Comparison of ENCODE assay signal across 8 cellular contexts in genomic region chr10:68331455-68332258, GRCh38. TPM values are rescaled to one million over a fixed set of nuclear protein-coding genes. Genes with fewer than 3 reads are reported as not detected.
DNase-seq lines count a peak whose midpoint lies in the region; ATAC-seq, FAIRE-seq and TF ChIP-seq lines count a peak whose summit lies in the region.

TSS of gene HNRNPH3 (plus strand) at chr10:68332064. CDS start at chr10:68337222, 5,158 bp downstream.

- no peaks in the 10 kb centered on the region for H3K27me3 ChIP-seq in DOHH2 (ENCODE audit: control insufficient read depth, low read length)
- no peaks in the 10 kb centered on the region for H3K27me3 ChIP-seq in GM23248 (replicated peaks; ENCODE audit: insufficient read depth)
- no peaks in the 10 kb centered on the region for H3K27me3 ChIP-seq in Karpas-422 (ENCODE audit: low read length)
- no peaks in the 10 kb centered on the region for H3K27me3 ChIP-seq in esophagus squamous epithelium

- H4K20me1 ChIP-seq in DOHH2 (ENCODE audit: control insufficient read depth, insufficient read depth, low read depth, low read length), result peaks cover 33% of the 10 kb centered on the region
- peaks cover 35% of the 10 kb centered on the region for H4K20me1 ChIP-seq in GM23248 (ENCODE audit: insufficient read depth)
- peaks cover 43% of the 10 kb centered on the region for H4K20me1 ChIP-seq in Karpas-422 (ENCODE audit: insufficient read depth, low read depth, low read length)

- H2AFZ ChIP-seq in GM23248 (peak within 1 kb of the TSS; percentile 87), Karpas-422 (ENCODE audit: low read length) (peak within 1 kb of the TSS; percentile 74)

- DNase-seq in GM23248, result peak; percentile 100
- DNase-seq in Karpas-422, result peak; percentile 99
- DNase-seq in RCC 7860 (ENCODE audit: low spot score), result peak; percentile 92
- peak; percentile 99 for DNase-seq in activated T-cell treated with anti-CD3 and anti-CD28 coated beads, Interleukin-2, amount 50 U/mL, for 72 hours
- peak; percentile 87 for DNase-seq in esophagus squamous epithelium (lab: John Stamatoyannopoulos, UW)
- DNase-seq in myocyte (ENCODE audit: low read depth), result peak; percentile 98
- DNase-seq in stimulated activated CD8-positive, alpha-beta memory T cell treated with anti-CD3 and anti-CD28 coated beads, Interleukin-7, amount 100 ng/mL, for 4 hours (ENCODE audit: low read depth in 2 of 2), result peak; percentile 97

- peak; percentile 88 for ATAC-seq in activated T-cell treated with anti-CD3 and anti-CD28 coated beads, Interleukin-2, amount 50 U/mL, for 72 hours (replicated peaks in 1 of 2)

- peaks cover 68% of the 10 kb centered on the region for H3K4me1 ChIP-seq in DOHH2 (ENCODE audit: control insufficient read depth, low read length)
- H3K4me1 ChIP-seq in GM23248 (ENCODE audit: insufficient read depth), result peaks cover 42% of the 10 kb centered on the region
- peaks cover 50% of the 10 kb centered on the region for H3K4me1 ChIP-seq in Karpas-422 (ENCODE audit: low read length)
- peaks cover 17 to 68% (median 43%) of the 10 kb centered on the region in 3 donors for H3K4me1 ChIP-seq in esophagus squamous epithelium

- FAIRE-seq in RCC 7860 (lab: Jason Lieb, UNC), result peak; percentile 52

- peak; percentile 55 to 100 (median 97) for TF ChIP-seq POLR2A in esophagus squamous epithelium (IDR thresholded peaks at IDR 0.05)

- H3K9me3 Mint-ChIP-seq in activated T-cell treated with anti-CD3 and anti-CD28 coated beads, Interleukin-2, amount 50 U/mL, for 72 hours, result no peaks in the 10 kb centered on the region

- H3K4me3 Mint-ChIP-seq in activated T-cell treated with anti-CD3 and anti-CD28 coated beads, Interleukin-2, amount 50 U/mL, for 72 hours, result peak within 1 kb of the TSS; percentile 97 to 99

- no peaks in the 10 kb centered on the region for H3K27me3 Mint-ChIP-seq in activated T-cell treated with anti-CD3 and anti-CD28 coated beads, Interleukin-2, amount 50 U/mL, for 72 hours (ENCODE audit: low read depth)

- H3K4me2 ChIP-seq in DOHH2 (ENCODE audit: low read length), result peak within 1 kb of the TSS; percentile 87
- H3K4me2 ChIP-seq in GM23248 (ENCODE audit: unreplicated experiment), result peak within 1 kb of the TSS; percentile 97
- H3K4me2 ChIP-seq in Karpas-422 (ENCODE audit: low read depth, low read length, poor library complexity, severe bottlenecking), result peak within 1 kb of the TSS; percentile 94

- peaks cover 56% of the 10 kb centered on the region for H3K4me1 Mint-ChIP-seq in activated T-cell treated with anti-CD3 and anti-CD28 coated beads, Interleukin-2, amount 50 U/mL, for 72 hours (ENCODE audit: low read depth)

- peaks cover 46% of the 10 kb centered on the region for H3K36me3 ChIP-seq in DOHH2 (ENCODE audit: control insufficient read depth, low read length)
- H3K36me3 ChIP-seq in GM23248 (ENCODE audit: low read depth), result 0 out of 2 replicates have a peak, but pooled peaks cover 8% of the 10 kb centered on the region
- peaks cover 34% of the 10 kb centered on the region; the same call in 1 of the 2 replicates for H3K36me3 ChIP-seq in Karpas-422 (ENCODE audit: insufficient read depth, low read length)
- H3K36me3 ChIP-seq in esophagus squamous epithelium, result no peaks in the 10 kb centered on the region

- intact Hi-C loops in esophagus squamous epithelium (cut with DNase I), result no loop called here

- peak within 1 kb of the TSS; percentile 99 for H3K9ac ChIP-seq in GM23248
- H3K9ac ChIP-seq in Karpas-422 (ENCODE audit: low read length), result peak within 1 kb of the TSS; percentile 96

- in situ Hi-C loops in GM23248 (cut with MboI), result no loop called here

- H3K27ac ChIP-seq in DOHH2 (ENCODE audit: low read depth, low read length), result peak within 1 kb of the TSS; percentile 87
- H3K27ac ChIP-seq in GM23248, result peak within 1 kb of the TSS; percentile 93
- peak within 1 kb of the TSS; percentile 88 for H3K27ac ChIP-seq in Karpas-422 (ENCODE audit: low read length)
- H3K27ac ChIP-seq in esophagus squamous epithelium, result peak within 1 kb of the TSS; percentile 95 to 100 (median 98)

- no peak for TF ChIP-seq CTCF in DOHH2 (IDR thresholded peaks at IDR 0.05; ENCODE audit: low read depth, low read length, poor library complexity, severe bottlenecking)
- TF ChIP-seq CTCF in esophagus squamous epithelium (IDR thresholded peaks at IDR 0.05), result peak in 1 of 6 experiments; percentile 13

- H3K9me3 ChIP-seq in DOHH2 (ENCODE audit: control insufficient read depth, insufficient read depth, low read length) (no peaks in the 10 kb centered on the region), GM23248 (ENCODE audit: low read depth) (no peaks in the 10 kb centered on the region), Karpas-422 (ENCODE audit: low read length) (no peaks in the 10 kb centered on the region), esophagus squamous epithelium (no peaks in the 10 kb centered on the region)

- peak within 1 kb of the TSS; percentile 96 for H3K27ac Mint-ChIP-seq in activated T-cell treated with anti-CD3 and anti-CD28 coated beads, Interleukin-2, amount 50 U/mL, for 72 hours

- peaks cover 59% of the 10 kb centered on the region for H3K79me2 ChIP-seq in DOHH2 (ENCODE audit: control insufficient read depth, low read length)
- peaks cover 70% of the 10 kb centered on the region for H3K79me2 ChIP-seq in GM23248 (ENCODE audit: insufficient read depth)
- H3K79me2 ChIP-seq in Karpas-422 (ENCODE audit: low read length), result peaks cover 48% of the 10 kb centered on the region

- H3K36me3 Mint-ChIP-seq in activated T-cell treated with anti-CD3 and anti-CD28 coated beads, Interleukin-2, amount 50 U/mL, for 72 hours (ENCODE audit: insufficient read depth in 2 of 2), result peaks cover 20 to 38% of the 10 kb centered on the region in 2 donors

- H3F3A ChIP-seq in DOHH2 (ENCODE audit: control insufficient read depth, insufficient read depth) (peaks cover 12% of the 10 kb centered on the region; the same call in 1 of the 2 replicates), GM23248 (ENCODE audit: insufficient read depth) (peaks cover 66% of the 10 kb centered on the region)

- H3K4me3 ChIP-seq in DOHH2 (ENCODE audit: low read length) (peak within 1 kb of the TSS; percentile 83), GM23248 (peak within 1 kb of the TSS; percentile 99), Karpas-422 (ENCODE audit: low read length) (peak within 1 kb of the TSS; percentile 88), esophagus squamous epithelium (peak within 1 kb of the TSS; percentile 75 to 98 (median 86))

- 1% methylated on average over 70 of the region's 73 CpGs for WGBS in GM23248 (ENCODE audit: low coverage in 1 of 2, low lambda C conversion rate in 2 of 2, missing lambda C conversion rate in 2 of 2), 2 experiments
- 0% methylated on average over 15 to 35 of the region's 73 CpGs for WGBS in esophagus squamous epithelium, 2 donors

- no peaks in the 10 kb centered on the region for H3K9me2 ChIP-seq in DOHH2 (replicated peaks; ENCODE audit: control insufficient read depth, low read length)
- H3K9me2 ChIP-seq in GM23248 (ENCODE audit: insufficient read depth), result no peaks in the 10 kb centered on the region
- no peaks in the 10 kb centered on the region for H3K9me2 ChIP-seq in Karpas-422 (replicated peaks; ENCODE audit: insufficient read depth, low read length)

RNA-seq across cellular contexts. Expression of gene HNRNPH3, which starts in this region (rescaled TPM):
- 6.7 and 17.6 TPM in 2 replicates for total RNA-seq in GM23248 (2014; rRNA removed; shearing (Covaris generic))
- polyA plus RNA-seq in GM23248 (2016; fragmentation: Nextera tagmentation; extraction: Ambion mirVana), result 122 and 124 TPM in 2 replicates
- 24.1 and 38.1 TPM in 2 replicates for total RNA-seq in Karpas-422 (2014; rRNA removed; shearing (Covaris generic); ENCODE audit: low replicate concordance)
- total RNA-seq in activated T-cell treated with anti-CD3 and anti-CD28 coated beads, Interleukin-2, amount 50 U/mL, for 72 hours, result 100 to 1,000 TPM; 139 to 150 TPM
- total RNA-seq in esophagus squamous epithelium, result 10 to 100 TPM; 10.7 to 43.6 (median 37.0) TPM
- total RNA-seq in myocyte, result 19.3 and 22.0 TPM in 2 replicates
- polyA plus RNA-seq in myocyte (2012), result 136 TPM

Comparison
In these comparisons a context has a peak if more than half of its experiments do, and no peak if none do; other contexts are left out.
1. Peak in every context shown above with its lines: DNase-seq, ATAC-seq, H3K4me3 ChIP-seq and H3K27ac ChIP-seq.